Comparison of ENCODE assay signal across 14 cellular contexts in genomic region chr15:37094542-37095196, GRCh38. TPM values are rescaled to one million over a fixed set of nuclear protein-coding genes. Genes with fewer than 3 reads are reported as not detected.
A peak's percentile ranks its signal among the peaks of the same experiment; 100 is the strongest.
DNase-seq lines count a peak whose midpoint lies in the region; ATAC-seq, FAIRE-seq and TF ChIP-seq lines count a peak whose summit lies in the region.
"Had no signal": no experiment of that assay in that cellular context is flagged by ENCODE, and none has a peak within 500 bp of the region (broad histone marks: within the 10 kb centered on the region; RNA-seq: fewer than 3 reads in every experiment).

No MANE protein-coding gene starts in this region.

- H4K20me1 ChIP-seq in astrocyte (ENCODE audit: insufficient read depth, low read length) (peaks cover 57% of the 10 kb centered on the region), hepatocyte (ENCODE audit: insufficient read depth, poor library complexity, severe bottlenecking) (no peaks in the 10 kb centered on the region)

- H3K27me3 Mint-ChIP-seq in astrocyte (ENCODE audit: low read depth, unreplicated experiment) (peaks cover 4% of the 10 kb centered on the region), glutamatergic neuron (ENCODE audit: unreplicated experiment) (peaks cover 35% of the 10 kb centered on the region)

- H3K4me2 ChIP-seq in astrocyte (ENCODE audit: low read length) (peak overlapping the region; percentile 99), hepatocyte (peak overlapping the region; percentile 92)

- H3K36me3 ChIP-seq in H7 (replicated peaks; ENCODE audit: control insufficient read depth, insufficient read depth, low read length): no peaks in the 10 kb centered on the region
- peaks cover 24% of the 10 kb centered on the region for H3K36me3 ChIP-seq in astrocyte (ENCODE audit: insufficient read depth, low read length)
- H3K36me3 ChIP-seq in hepatocyte (replicated peaks; ENCODE audit: insufficient read depth, low read depth): no peaks in the 10 kb centered on the region

- peak overlapping the region; percentile 96 for H3K9ac ChIP-seq in astrocyte (ENCODE audit: low read length)

- H3K27me3 ChIP-seq in H7 (ENCODE audit: control insufficient read depth, insufficient read depth, low read length): peaks cover 73% of the 10 kb centered on the region
- no peaks in the 10 kb centered on the region for H3K27me3 ChIP-seq in astrocyte (ENCODE audit: insufficient read depth, low read length)
- peaks cover 38% of the 10 kb centered on the region for H3K27me3 ChIP-seq in hepatocyte

- H3K4me3 ChIP-seq in H7 (ENCODE audit: insufficient read depth, low read depth, low read length) (peak overlapping the region; percentile 13; the same call in 1 of the 2 replicates), astrocyte (ENCODE audit: insufficient read depth, low read depth, low read length) (peak overlapping the region; percentile 15), hepatocyte (no peak overlapping the region), skeletal muscle cell (ENCODE audit: low read depth, low read length) (peak overlapping the region; percentile 4)

- TF ChIP-seq CTCF in astrocyte (IDR thresholded peaks at IDR 0.05; ENCODE audit: insufficient read depth, low read depth, low read length): no peak
- TF ChIP-seq CTCF in hepatocyte (IDR thresholded peaks at IDR 0.05; ENCODE audit: poor library complexity): no peak
- no peak for TF ChIP-seq CTCF in glutamatergic neuron (IDR thresholded peaks at IDR 0.05; ENCODE audit: partially characterized antibody, unreplicated experiment)
- TF ChIP-seq CTCF in D721Med (IDR thresholded peaks at IDR 0.05; ENCODE audit: insufficient read depth, missing control alignments): no peak

- H3K9me3 Mint-ChIP-seq in astrocyte (ENCODE audit: unreplicated experiment) (no peaks in the 10 kb centered on the region), glutamatergic neuron (ENCODE audit: unreplicated experiment) (peaks cover 15% of the 10 kb centered on the region)

- DNase-seq in H7 (no peak), astrocyte (ENCODE audit: low read depth) (peak; percentile 84), hepatocyte (ENCODE audit: low spot score) (peak; percentile 5), skeletal muscle cell (ENCODE audit: low read depth) (no peak), glutamatergic neuron (no peak), D721Med (ENCODE audit: insufficient read length, low spot score) (no peak)
- DNase-seq: activated CD4-positive, alpha-beta T cell treated with anti-CD3 and anti-CD28 coated beads for 4 hours; activated naive CD4-positive, alpha-beta T cell treated with anti-CD3 and anti-CD28 coated beads, Interleukin-2, amount 50 U/mL, for 16 hours; foreskin melanocyte had no signal

- no peak overlapping the region for H2AFZ ChIP-seq in astrocyte (ENCODE audit: low read depth, low read length)
- no peak overlapping the region for H2AFZ ChIP-seq in hepatocyte

- H3K4me1 ChIP-seq in astrocyte (ENCODE audit: insufficient read depth, low read length): peaks cover 38% of the 10 kb centered on the region
- H3K4me1 ChIP-seq in hepatocyte (ENCODE audit: insufficient read depth): peaks cover 4% of the 10 kb centered on the region

- H3K36me3 Mint-ChIP-seq in astrocyte (ENCODE audit: low read depth, unreplicated experiment) (peaks cover 10% of the 10 kb centered on the region), glutamatergic neuron (ENCODE audit: unreplicated experiment) (no peaks in the 10 kb centered on the region)

- H3K27ac ChIP-seq in astrocyte (ENCODE audit: low read depth, low read length): peak overlapping the region; percentile 52
- H3K27ac ChIP-seq in hepatocyte: peak overlapping the region; percentile 93
- H3K27ac ChIP-seq: HL-60 had no signal

- 26% methylated on average over 10 of the region's 11 CpGs for WGBS in hepatocyte (ENCODE audit: low lambda C conversion rate, missing lambda C conversion rate)

- peak overlapping the region; percentile 42 for H3K4me3 Mint-ChIP-seq in astrocyte (ENCODE audit: unreplicated experiment)
- no peak overlapping the region for H3K4me3 Mint-ChIP-seq in glutamatergic neuron (ENCODE audit: unreplicated experiment)

- ATAC-seq in GM21529 (IDR thresholded peaks at IDR 0.05; ENCODE audit: unreplicated experiment) (no peak), HG02759 (IDR thresholded peaks at IDR 0.05; ENCODE audit: unreplicated experiment) (no peak)
- ATAC-seq: Panc1 had no signal

- H3K9me2 ChIP-seq in hepatocyte (replicated peaks; ENCODE audit: insufficient read depth): no peaks in the 10 kb centered on the region

- H3K9me3 ChIP-seq in astrocyte (ENCODE audit: insufficient read depth, low read depth, low read length): no peaks in the 10 kb centered on the region
- H3K9me3 ChIP-seq in hepatocyte (ENCODE audit: low read depth): no peaks in the 10 kb centered on the region

- FAIRE-seq in astrocyte (lab: Jason Lieb, UNC) (no peak), D721Med (lab: Jason Lieb, UNC) (no peak)
- FAIRE-seq: GM18507 had no signal

- H3K79me2 ChIP-seq in astrocyte (ENCODE audit: insufficient read depth, low read length): peaks cover 98% of the 10 kb centered on the region
- H3K79me2 ChIP-seq in hepatocyte: peaks cover 88% of the 10 kb centered on the region

- H3K27ac Mint-ChIP-seq in astrocyte (ENCODE audit: unreplicated experiment) (peak overlapping the region; percentile 75), glutamatergic neuron (ENCODE audit: unreplicated experiment) (no peak overlapping the region)

- H3K4me1 Mint-ChIP-seq in astrocyte (ENCODE audit: low read depth, unreplicated experiment): peaks cover 26% of the 10 kb centered on the region
- H3K4me1 Mint-ChIP-seq in glutamatergic neuron (ENCODE audit: low read depth, unreplicated experiment): peaks cover 17% of the 10 kb centered on the region

RNA-seq across cellular contexts. Expression of gene MEIS2, which starts 5.7 kb away (rescaled TPM):
- 0.67 and 1.8 TPM in 2 replicates for total RNA-seq in H7 (2014; rRNA removed; shearing (Covaris generic))
- total RNA-seq in astrocyte (30.9 and 35.6 TPM in 2 replicates), hepatocyte (30.0 and 33.5 TPM in 2 replicates), glutamatergic neuron (ENCODE audit: unreplicated experiment) (6.0 TPM)
- polyA plus RNA-seq in hepatocyte: 20.6 and 32.4 TPM in 2 replicates

Comparison
In these comparisons a context has a peak if more than half of its experiments do, and no peak if none do; other contexts are left out.
1. DNase-seq: peak in astrocyte (single experiment) and hepatocyte (single experiment); none in H7 (single experiment), skeletal muscle cell (single experiment), glutamatergic neuron (single experiment) and D721Med (single experiment).